In genomic region chr4:5691491-5692132, GRCh38 we compare ENCODE assay signal across 21 cellular contexts.
"Had no signal": no experiment of that assay in that cellular context is flagged by ENCODE, and none has a peak within 500 bp of the region (broad histone marks: within the 10 kb centered on the region; RNA-seq: fewer than 3 reads in every experiment).

No MANE protein-coding gene starts in this region.

- ATAC-seq: heart left ventricle; left colon; left ventricle myocardium superior; lower lobe of right lung; natural killer cell treated with Interleukin-12 subunit alpha and Interleukin-12 subunit beta and Interleukin-15 and Interleukin-18, amount 100 ng/mL, for 72 hours; right lobe of liver; stimulated activated effector memory CD8-positive, alpha-beta T cell treated with anti-CD3 and anti-CD28 coated beads, Interleukin-12 subunit alpha, Interleukin-12 subunit beta, amount 100 ng/mL, for 72 hours had no signal

- H3K4me2 ChIP-seq: smooth muscle cell had no signal

- H3K9ac ChIP-seq: parathyroid adenoma had no signal

- H2AFZ ChIP-seq: parathyroid adenoma had no signal

- H3K27me3 ChIP-seq: heart left ventricle, right lobe of liver, stomach, thyroid gland, vagina had no signal

- H3K9me3 ChIP-seq: heart left ventricle, lower lobe of right lung, right lobe of liver, stomach, thyroid gland, vagina had no signal

- H3K4me3 ChIP-seq: dorsolateral prefrontal cortex, heart left ventricle, lower lobe of right lung, right lobe of liver, smooth muscle cell, stomach, thyroid gland, vagina had no signal

- DNase-seq: dorsolateral prefrontal cortex; effector CD4-positive, alpha-beta T cell; heart left ventricle; hippocampal formation; kidney glomerular epithelial cell; left colon; left ventricle myocardium superior; lower lobe of right lung; naive B cell; right lobe of liver; stimulated activated CD4-positive, alpha-beta T cell treated with anti-CD3 and anti-CD28 coated beads, Interleukin-2, amount 100 ng/mL, for 24 hours; stimulated activated CD4-positive, alpha-beta T cell treated with anti-CD3 and anti-CD28 coated beads, Interleukin-4, amount 100 ng/mL, for 24 hours; stimulated activated naive CD4-positive, alpha-beta T cell treated with Interleukin-2 at 50 U/mL for 16 hours; stomach; thyroid gland; trophoblast cell had no signal

- H3K36me3 ChIP-seq: right lobe of liver had no signal

- H3K27ac ChIP-seq: dorsolateral prefrontal cortex, heart left ventricle, lower lobe of right lung, parathyroid adenoma, right lobe of liver, stomach, thyroid gland, vagina had no signal

- H3K4me1 ChIP-seq: heart left ventricle, lower lobe of right lung, parathyroid adenoma, right lobe of liver, stomach, thyroid gland, vagina had no signal
